8 cellular contexts compared by ENCODE assay signal in the genomic region with DNA sequence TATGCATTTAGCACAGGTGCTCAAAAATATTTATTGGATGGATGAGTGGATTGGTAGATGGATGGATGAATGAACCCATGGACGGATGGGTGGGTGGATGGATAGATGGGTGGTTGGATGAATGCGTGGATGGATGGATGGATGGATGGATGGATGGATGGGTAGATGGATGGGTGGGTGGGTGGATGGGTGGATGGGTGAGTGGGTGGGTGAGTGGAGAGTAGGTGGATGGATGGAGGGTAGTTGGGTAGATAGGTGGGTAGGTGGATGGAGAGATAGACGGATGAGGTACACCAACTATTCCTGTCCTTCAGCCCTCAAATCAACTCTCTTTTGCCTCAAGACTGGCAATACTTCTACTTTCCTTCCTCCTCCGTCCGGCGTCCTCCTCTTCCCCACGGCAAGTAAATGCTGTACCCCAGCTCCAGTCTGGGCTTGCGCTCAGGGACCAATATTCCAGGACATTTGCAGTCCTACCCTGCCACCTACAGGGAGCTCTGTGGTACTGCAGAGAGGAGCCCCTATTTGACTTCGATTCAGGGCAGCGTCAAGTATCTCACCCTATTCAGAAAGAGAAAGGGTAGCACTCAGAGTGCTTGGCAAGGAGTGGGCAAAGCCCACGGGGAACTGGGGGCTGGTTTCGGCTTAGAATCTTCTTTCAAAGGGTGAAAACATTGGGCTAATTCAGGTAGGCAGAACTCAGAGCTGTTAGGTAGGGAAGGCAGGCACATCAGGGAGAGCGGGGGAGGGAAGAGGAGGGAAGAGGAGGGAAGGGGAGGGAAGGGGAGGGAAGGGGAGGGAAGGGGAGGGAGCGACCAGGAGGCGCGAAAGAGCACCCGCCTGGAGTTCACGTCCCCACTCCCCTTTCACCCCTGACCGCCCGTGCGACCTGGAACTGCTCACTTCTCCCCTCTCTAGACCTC. TPM values are rescaled to one million over a fixed set of nuclear protein-coding genes. Genes with fewer than 3 reads are reported as not detected.
DNase-seq lines count a peak whose midpoint lies in the region; ATAC-seq and TF ChIP-seq lines count a peak whose summit lies in the region.
"Not testable (repeated sequence)": the region's sequence is repeated elsewhere in the genome, so short reads cannot be mapped to it uniquely, and the experiment has no call there.

No MANE protein-coding gene starts in this region.

- H3K9me3 ChIP-seq in fibroblast of lung (ENCODE audit: control insufficient read depth, insufficient read depth, low read depth, low read length); naive thymus-derived CD4-positive, alpha-beta T cell (ENCODE audit: control insufficient read depth in 2 of 3, low read length in 3 of 3): not testable (repeated sequence)

- H3K4me3 ChIP-seq in NB4 (ENCODE audit: low read depth, low read length); fibroblast of lung (replicated peaks in 1 of 4; ENCODE audit: control extremely low read depth in 1 of 4, insufficient read depth in 1 of 4, low read depth in 3 of 4, low read length in 4 of 4); naive thymus-derived CD4-positive, alpha-beta T cell (ENCODE audit: low read length): not testable (repeated sequence)

- peak overlapping the region in 2 of 9 donors; percentile 21 to 65 for H3K27ac Mint-ChIP-seq in naive thymus-derived CD4-positive, alpha-beta T cell

- H3K4me3 Mint-ChIP-seq in naive thymus-derived CD4-positive, alpha-beta T cell, result peak overlapping the region in 1 of 10 donors; percentile 51

- DNase-seq in EH (ENCODE audit: low read depth), result peak; percentile 22
- peak; percentile 5 for DNase-seq in GOT3 (lab: John Stamatoyannopoulos, UW)
- peak; percentile 28 for DNase-seq in NB4 (ENCODE audit: low read depth)
- DNase-seq in T follicular helper cell (ENCODE audit: low read depth), result peak; percentile 26
- DNase-seq in activated effector memory CD4-positive, alpha-beta T cell treated with anti-CD3 and anti-CD28 coated beads, Interleukin-2, amount 50 U/mL, for 16 hours, result peak; percentile 81
- DNase-seq in fibroblast of lung (ENCODE audit: low read depth in 2 of 2), result peak; percentile 7 to 9
- DNase-seq in naive thymus-derived CD4-positive, alpha-beta T cell, result peak in 8 of 9 donors; percentile 22 to 69 (median 54)
- peak; percentile 6 to 66 (median 31) for DNase-seq in stimulated activated naive CD4-positive, alpha-beta T cell (lab: John Stamatoyannopoulos, UW)

- H3K9ac ChIP-seq in fibroblast of lung (ENCODE audit: insufficient read depth, low read length), result not testable (repeated sequence)

- H3K4me2 ChIP-seq in fibroblast of lung (ENCODE audit: extremely low read depth, insufficient read depth, low read length), result not testable (repeated sequence)

- H3K27me3 ChIP-seq in fibroblast of lung (ENCODE audit: control insufficient read depth, insufficient read depth, low read length); naive thymus-derived CD4-positive, alpha-beta T cell (ENCODE audit: control insufficient read depth in 2 of 2, insufficient read depth in 2 of 2, low read length in 2 of 2): not testable (repeated sequence)

- POLR2A ChIA-PET in naive thymus-derived CD4-positive, alpha-beta T cell (lab: Charles Lee), result not testable (repeated sequence)

- not testable (repeated sequence) for H3K36me3 Mint-ChIP-seq in naive thymus-derived CD4-positive, alpha-beta T cell

- H3K4me1 Mint-ChIP-seq in naive thymus-derived CD4-positive, alpha-beta T cell, result peaks cover 7 to 29% (median 13%) of the 10 kb centered on the region in 7 donors

- not testable (repeated sequence) for H4K20me1 ChIP-seq in fibroblast of lung (ENCODE audit: control insufficient read depth, extremely low read depth, insufficient read depth, low read length)

- H3K79me2 ChIP-seq in fibroblast of lung (ENCODE audit: control insufficient read depth, insufficient read depth, low read length), result not testable (repeated sequence)

- H3K36me3 ChIP-seq in fibroblast of lung (ENCODE audit: control insufficient read depth, insufficient read depth, low read length); naive thymus-derived CD4-positive, alpha-beta T cell (ENCODE audit: control insufficient read depth in 2 of 3, insufficient read depth in 3 of 3, low read length in 3 of 3): not testable (repeated sequence)

- H3K27ac ChIP-seq in fibroblast of lung (ENCODE audit: insufficient read depth, low read length); naive thymus-derived CD4-positive, alpha-beta T cell (ENCODE audit: low read depth, low read length): not testable (repeated sequence)

- not testable (repeated sequence) for H3K9me3 Mint-ChIP-seq in naive thymus-derived CD4-positive, alpha-beta T cell

- CTCF ChIA-PET in naive thymus-derived CD4-positive, alpha-beta T cell (lab: Charles Lee), result not testable (repeated sequence)

- H2AFZ ChIP-seq in fibroblast of lung (ENCODE audit: low read length), result not testable (repeated sequence)

- H3K27me3 Mint-ChIP-seq in naive thymus-derived CD4-positive, alpha-beta T cell, result not testable (repeated sequence)

- peak; percentile 96 for ATAC-seq in naive thymus-derived CD4-positive, alpha-beta T cell

- TF ChIP-seq POLR2A in NB4 (IDR thresholded peaks at IDR 0.05; ENCODE audit: extremely low read depth, insufficient read length), result not testable (repeated sequence)

- intact Hi-C loops in naive thymus-derived CD4-positive, alpha-beta T cell (cut with micrococcal nuclease), result loop anchor here in 1 of 2 donors (5.0 kb wide), 1 partner anchor 838 kb away; no protein-coding TSS in a partner anchor

- TF ChIP-seq CTCF in NB4 (IDR thresholded peaks at IDR 0.05; ENCODE audit: low read depth, low read length) (peak; percentile 23), fibroblast of lung (conservative IDR thresholded peaks at IDR 0.05 in 1 of 2, IDR thresholded peaks at IDR 0.05 in 1 of 2; ENCODE audit: low read depth in 1 of 2, low read length in 2 of 2) (peak; percentile 47 to 50)

- H3K4me1 ChIP-seq in fibroblast of lung (ENCODE audit: control insufficient read depth, extremely low read depth, insufficient read depth, low read length); naive thymus-derived CD4-positive, alpha-beta T cell (ENCODE audit: control insufficient read depth in 2 of 2, insufficient read depth in 2 of 2, low read length in 2 of 2): not testable (repeated sequence)

RNA-seq across cellular contexts. Expression of gene RPS15A, which starts 30.3 kb away (rescaled TPM):
- total RNA-seq in fibroblast of lung, result 1,585 and 1,952 TPM in 2 replicates
- 3,629 and 3,828 TPM in 2 replicates for polyA plus RNA-seq in fibroblast of lung
- polyA plus RNA-seq in fibroblast of lung (2012), result 2,339 and 2,795 TPM in 2 replicates
- 324 and 332 TPM in 2 replicates for polyA minus RNA-seq in fibroblast of lung (ENCODE audit: low replicate concordance)
- 1,000 to 10,000 TPM; 2,060 to 3,897 (median 3,815) TPM for total RNA-seq in naive thymus-derived CD4-positive, alpha-beta T cell
- polyA plus RNA-seq in naive thymus-derived CD4-positive, alpha-beta T cell, result 1,000 to 10,000 TPM; 4,571 to 5,300 TPM

RNA-seq across cellular contexts. Expression of gene ARL6IP1, which starts 41.5 kb away (rescaled TPM):
- 116 and 224 TPM in 2 replicates for total RNA-seq in fibroblast of lung
- 119 and 264 TPM in 2 replicates for polyA plus RNA-seq in fibroblast of lung
- polyA plus RNA-seq in fibroblast of lung (2012), result 98.5 and 154 TPM in 2 replicates
- polyA minus RNA-seq in fibroblast of lung (ENCODE audit: low replicate concordance), result 54.0 and 90.9 TPM in 2 replicates
- total RNA-seq in naive thymus-derived CD4-positive, alpha-beta T cell, result 100 to 1,000 TPM in 2 of 5 experiments, 10 to 100 TPM in 3; 82.9 to 208 (median 94.4) TPM
- 100 to 1,000 TPM; 174 to 182 TPM for polyA plus RNA-seq in naive thymus-derived CD4-positive, alpha-beta T cell

Comparison
In these comparisons a context has a peak if more than half of its experiments do, and no peak if none do; other contexts are left out.
1. DNase-seq: peak in every context shown above with its lines; median percentile 81 in activated effector memory CD4-positive, alpha-beta T cell treated with anti-CD3 and anti-CD28 coated beads, Interleukin-2, amount 50 U/mL, for 16 hours; 54 in naive thymus-derived CD4-positive, alpha-beta T cell; 31 in stimulated activated naive CD4-positive, alpha-beta T cell; 28 in NB4; 26 in T follicular helper cell; 22 in EH; 8 in fibroblast of lung; 5 in GOT3.